Comparison of ENCODE assay signal across 21 cellular contexts in genomic region chr1:184514447-184514846, GRCh38.
DNase-seq lines count a peak whose midpoint lies in the region; ATAC-seq and TF ChIP-seq lines count a peak whose summit lies in the region.
"Had no signal": no experiment of that assay in that cellular context is flagged by ENCODE, and none has a peak within 500 bp of the region (broad histone marks: within the 10 kb centered on the region; RNA-seq: fewer than 3 reads in every experiment).

No MANE protein-coding gene starts in this region.

- no peaks in the 10 kb centered on the region for H3K4me1 Mint-ChIP-seq in activated CD8-positive, alpha-beta memory T cell treated with anti-CD3 and anti-CD28 coated beads, Interleukin-2, amount 10 ng/mL, durations not matched to agents 7 days and 5 days
- H3K4me1 Mint-ChIP-seq: B cell had no signal

- no peaks in the 10 kb centered on the region for H3K9me3 Mint-ChIP-seq in activated CD8-positive, alpha-beta memory T cell treated with anti-CD3 and anti-CD28 coated beads, Interleukin-2, amount 10 ng/mL, durations not matched to agents 7 days and 5 days (ENCODE audit: low read depth)

- H3K4me3 ChIP-seq in heart left ventricle (no peak overlapping the region), mucosa of descending colon (no peak overlapping the region), vagina (no peak overlapping the region)
- H3K4me3 ChIP-seq: PC-9 had no signal

- H3K4me1 ChIP-seq in heart left ventricle (peaks cover 0 to 45% (median 25%) of the 10 kb centered on the region in 12 donors), mucosa of descending colon (ENCODE audit: low read depth) (peaks cover 17% of the 10 kb centered on the region), vagina (peaks cover 23% of the 10 kb centered on the region)

- H3K4me3 Mint-ChIP-seq in activated CD8-positive, alpha-beta memory T cell treated with anti-CD3 and anti-CD28 coated beads, Interleukin-2, amount 10 ng/mL, durations not matched to agents 7 days and 5 days, result no peak overlapping the region
- H3K4me3 Mint-ChIP-seq: B cell, CD14-positive monocyte had no signal

- 78 to 84% (median 81%) methylated on average over 2 of the region's 2 CpGs for WGBS in heart left ventricle, 4 donors

- no peaks in the 10 kb centered on the region for H3K27me3 ChIP-seq in heart left ventricle
- no peaks in the 10 kb centered on the region for H3K27me3 ChIP-seq in vagina

- H3K27ac ChIP-seq in heart left ventricle, result peak overlapping the region in 3 of 12 donors; percentile 2 to 51 (median 30)
- peak overlapping the region; percentile 65 for H3K27ac ChIP-seq in vagina
- H3K27ac ChIP-seq: PC-9 had no signal

- CTCF ChIA-PET in activated CD8-positive, alpha-beta memory T cell treated with anti-CD3 and anti-CD28 coated beads, Interleukin-2, amount 10 ng/mL, durations not matched to agents 7 days and 5 days (lab: Charles Lee), result no interaction called here

- peaks cover 2% of the 10 kb centered on the region for H3K27me3 Mint-ChIP-seq in activated CD8-positive, alpha-beta memory T cell treated with anti-CD3 and anti-CD28 coated beads, Interleukin-2, amount 10 ng/mL, durations not matched to agents 7 days and 5 days

- DNase-seq in Right ventricle myocardium superior (no peak), heart left ventricle (no peak), fibroblast of gingiva (ENCODE audit: low read depth) (peak; percentile 42), mucosa of descending colon (no peak), vagina (ENCODE audit: extremely low spot score in 2 of 2) (no peak), germinal center (ENCODE audit: low spot score) (no peak), NCI-H2196 (lab: John Stamatoyannopoulos, UW; ENCODE audit: unreplicated experiment) (no peak)
- no peak for DNase-seq in activated CD8-positive, alpha-beta memory T cell treated with anti-CD3 and anti-CD28 coated beads, Interleukin-2, amount 10 ng/mL, durations not matched to agents 7 days and 5 days
- DNase-seq: 8988T, DMS53, Kasumi-1, NCI-H1694, NCI-H2081 treated with DMSO at 0.1 percent for 48 hours, NCI-H2171 treated with DMSO at 0.1 percent for 48 hours, NCI-H446 treated with DMSO at 0.1 percent for 48 hours, NCI-H526 treated with DMSO at 0.1 percent for 48 hours, RPMI8226, SHP77 treated with DMSO at 0.1 percent for 48 hours had no signal

- H3K9me3 ChIP-seq in heart left ventricle (no peaks in the 10 kb centered on the region), mucosa of descending colon (no peaks in the 10 kb centered on the region), vagina (no peaks in the 10 kb centered on the region)

- peaks cover 0 to 31% (median 5%) of the 10 kb centered on the region in 9 donors for H3K36me3 ChIP-seq in heart left ventricle
- no peaks in the 10 kb centered on the region for H3K36me3 ChIP-seq in mucosa of descending colon (ENCODE audit: low read depth)
- no peaks in the 10 kb centered on the region for H3K36me3 ChIP-seq in vagina

- intact Hi-C loops in Right ventricle myocardium superior (cut with DNase I) (no loop called here), heart left ventricle (cut with DNase I) (no loop called here), mucosa of descending colon (cut with DNase I, micrococcal nuclease) (no loop called here), vagina (cut with DNase I) (no loop called here)

- TF ChIP-seq CTCF in heart left ventricle (IDR thresholded peaks at IDR 0.05) (no peak), mucosa of descending colon (IDR thresholded peaks at IDR 0.05) (no peak), vagina (IDR thresholded peaks at IDR 0.05) (no peak)

- TF ChIP-seq POLR2A in heart left ventricle (IDR thresholded peaks at IDR 0.05), result no peak
- no peak for TF ChIP-seq POLR2A in vagina (IDR thresholded peaks at IDR 0.05)

- H3K36me3 Mint-ChIP-seq in activated CD8-positive, alpha-beta memory T cell treated with anti-CD3 and anti-CD28 coated beads, Interleukin-2, amount 10 ng/mL, durations not matched to agents 7 days and 5 days, result no peaks in the 10 kb centered on the region

- ATAC-seq in Right ventricle myocardium superior (ENCODE audit: poor library complexity) (peak; percentile 34), heart left ventricle (no peak), mucosa of descending colon (peak; percentile 68)
- ATAC-seq in activated CD8-positive, alpha-beta memory T cell treated with anti-CD3 and anti-CD28 coated beads, Interleukin-2, amount 10 ng/mL, durations not matched to agents 7 days and 5 days, result no peak

- no peak overlapping the region for H3K27ac Mint-ChIP-seq in activated CD8-positive, alpha-beta memory T cell treated with anti-CD3 and anti-CD28 coated beads, Interleukin-2, amount 10 ng/mL, durations not matched to agents 7 days and 5 days
- H3K27ac Mint-ChIP-seq: B cell, CD14-positive monocyte had no signal

Comparison
In these comparisons a context has a peak if more than half of its experiments do, and no peak if none do; other contexts are left out.
1. ATAC-seq: peak in Right ventricle myocardium superior (single experiment) and mucosa of descending colon (single experiment); none in heart left ventricle (0 of 4) and activated CD8-positive, alpha-beta memory T cell treated with anti-CD3 and anti-CD28 coated beads, Interleukin-2, amount 10 ng/mL, durations not matched to agents 7 days and 5 days (single experiment).